In genomic region chr7:105778956-105779355, GRCh38 we compare ENCODE assay signal across 9 cellular contexts.
"Had no signal": no experiment of that assay in that cellular context is flagged by ENCODE, and none has a peak within 500 bp of the region (broad histone marks: within the 10 kb centered on the region; RNA-seq: fewer than 3 reads in every experiment).

No MANE protein-coding gene starts in this region.

- H3K27ac ChIP-seq: GM23248 had no signal

- ATAC-seq: HCT116, K562 had no signal

- H3K4me3 ChIP-seq: GM23248, HAP-1, K562 had no signal

- DNase-seq: GM23248, GOT3, H7, IMR-90, KG1 had no signal

- FAIRE-seq: HTR-8/SVneo, K562 had no signal

- H3K36me3 ChIP-seq: HAP-1 had no signal

- H3K9me3 ChIP-seq: HAP-1 had no signal
